ENCODE assay signal across 1 cellular context in the genomic region with DNA sequence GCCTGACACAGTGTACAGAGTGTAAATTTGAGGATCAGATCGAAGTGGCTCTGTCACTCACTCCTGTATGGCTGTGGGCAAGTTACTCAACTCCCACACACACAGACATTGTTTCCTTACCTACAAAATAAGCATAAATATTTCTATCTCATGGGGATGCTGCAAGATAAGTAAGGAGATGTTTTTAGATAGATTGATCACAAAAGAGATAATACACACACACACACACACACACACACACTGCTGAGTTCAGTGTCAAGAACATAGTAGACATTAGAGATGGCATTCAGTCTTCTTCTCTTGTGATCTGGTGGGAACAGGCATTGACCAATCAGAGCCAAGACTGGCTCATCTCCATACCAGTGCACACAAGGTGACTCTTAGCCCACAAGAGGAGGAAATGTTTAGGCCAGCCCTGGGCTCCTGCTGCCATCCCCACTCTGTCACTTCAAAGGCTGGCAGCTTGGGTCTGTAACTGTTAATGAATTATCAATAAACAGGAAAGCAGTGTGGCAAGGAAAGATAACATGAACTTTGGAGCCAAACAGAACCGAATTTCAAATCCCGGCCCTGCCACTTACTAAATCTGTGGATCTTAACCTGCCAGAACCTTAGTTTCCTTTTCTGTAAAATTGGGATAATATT.
A peak's percentile ranks its signal among the peaks of the same experiment; 100 is the strongest.
TF ChIP-seq lines count a peak whose summit lies in the region.

No MANE protein-coding gene starts in this region.

TF ChIP-seq in HepG2, 621 proteins besides CTCF, POLR2A, EP300 and RAD21 (continued from another document):
- peak; percentile 76 for TF ChIP-seq SOX13 (IDR thresholded peaks at IDR 0.05)
- TF ChIP-seq SOX13 (CRISPR knock-in tag; conservative IDR thresholded peaks at IDR 0.05 in 1 of 2, IDR thresholded peaks at IDR 0.05 in 1 of 2) = peak in 1 of 2 experiments; percentile 90; a peak in 2 of 4 replicates
- peak; percentile 69; the same call in 1 of the 2 replicates for TF ChIP-seq NAIF1 (CRISPR knock-in tag; IDR thresholded peaks at IDR 0.05; ENCODE audit: borderline replicate concordance)
- TF ChIP-seq, protein P1, sequence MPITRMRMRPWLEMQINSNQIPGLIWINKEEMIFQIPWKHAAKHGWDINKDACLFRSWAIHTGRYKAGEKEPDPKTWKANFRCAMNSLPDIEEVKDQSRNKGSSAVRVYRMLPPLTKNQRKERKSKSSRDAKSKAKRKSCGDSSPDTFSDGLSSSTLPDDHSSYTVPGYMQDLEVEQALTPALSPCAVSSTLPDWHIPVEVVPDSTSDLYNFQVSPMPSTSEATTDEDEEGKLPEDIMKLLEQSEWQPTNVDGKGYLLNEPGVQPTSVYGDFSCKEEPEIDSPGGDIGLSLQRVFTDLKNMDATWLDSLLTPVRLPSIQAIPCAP (CRISPR knock-in tag; IDR thresholded peaks at IDR 0.05; ENCODE audit: low read depth) = peak; percentile 52; the same call in 1 of the 2 replicates
- peak; percentile 48; the same call in 1 of the 2 replicates for TF ChIP-seq ZFY (CRISPR knock-in tag; IDR thresholded peaks at IDR 0.05)
- peak; percentile 64; the same call in 1 of the 2 replicates for TF ChIP-seq ZBTB2 (CRISPR knock-in tag; IDR thresholded peaks at IDR 0.05; ENCODE audit: low read depth)
- peak; percentile 56 for TF ChIP-seq POGZ (CRISPR knock-in tag; IDR thresholded peaks at IDR 0.05)
- TF ChIP-seq, protein P2, sequence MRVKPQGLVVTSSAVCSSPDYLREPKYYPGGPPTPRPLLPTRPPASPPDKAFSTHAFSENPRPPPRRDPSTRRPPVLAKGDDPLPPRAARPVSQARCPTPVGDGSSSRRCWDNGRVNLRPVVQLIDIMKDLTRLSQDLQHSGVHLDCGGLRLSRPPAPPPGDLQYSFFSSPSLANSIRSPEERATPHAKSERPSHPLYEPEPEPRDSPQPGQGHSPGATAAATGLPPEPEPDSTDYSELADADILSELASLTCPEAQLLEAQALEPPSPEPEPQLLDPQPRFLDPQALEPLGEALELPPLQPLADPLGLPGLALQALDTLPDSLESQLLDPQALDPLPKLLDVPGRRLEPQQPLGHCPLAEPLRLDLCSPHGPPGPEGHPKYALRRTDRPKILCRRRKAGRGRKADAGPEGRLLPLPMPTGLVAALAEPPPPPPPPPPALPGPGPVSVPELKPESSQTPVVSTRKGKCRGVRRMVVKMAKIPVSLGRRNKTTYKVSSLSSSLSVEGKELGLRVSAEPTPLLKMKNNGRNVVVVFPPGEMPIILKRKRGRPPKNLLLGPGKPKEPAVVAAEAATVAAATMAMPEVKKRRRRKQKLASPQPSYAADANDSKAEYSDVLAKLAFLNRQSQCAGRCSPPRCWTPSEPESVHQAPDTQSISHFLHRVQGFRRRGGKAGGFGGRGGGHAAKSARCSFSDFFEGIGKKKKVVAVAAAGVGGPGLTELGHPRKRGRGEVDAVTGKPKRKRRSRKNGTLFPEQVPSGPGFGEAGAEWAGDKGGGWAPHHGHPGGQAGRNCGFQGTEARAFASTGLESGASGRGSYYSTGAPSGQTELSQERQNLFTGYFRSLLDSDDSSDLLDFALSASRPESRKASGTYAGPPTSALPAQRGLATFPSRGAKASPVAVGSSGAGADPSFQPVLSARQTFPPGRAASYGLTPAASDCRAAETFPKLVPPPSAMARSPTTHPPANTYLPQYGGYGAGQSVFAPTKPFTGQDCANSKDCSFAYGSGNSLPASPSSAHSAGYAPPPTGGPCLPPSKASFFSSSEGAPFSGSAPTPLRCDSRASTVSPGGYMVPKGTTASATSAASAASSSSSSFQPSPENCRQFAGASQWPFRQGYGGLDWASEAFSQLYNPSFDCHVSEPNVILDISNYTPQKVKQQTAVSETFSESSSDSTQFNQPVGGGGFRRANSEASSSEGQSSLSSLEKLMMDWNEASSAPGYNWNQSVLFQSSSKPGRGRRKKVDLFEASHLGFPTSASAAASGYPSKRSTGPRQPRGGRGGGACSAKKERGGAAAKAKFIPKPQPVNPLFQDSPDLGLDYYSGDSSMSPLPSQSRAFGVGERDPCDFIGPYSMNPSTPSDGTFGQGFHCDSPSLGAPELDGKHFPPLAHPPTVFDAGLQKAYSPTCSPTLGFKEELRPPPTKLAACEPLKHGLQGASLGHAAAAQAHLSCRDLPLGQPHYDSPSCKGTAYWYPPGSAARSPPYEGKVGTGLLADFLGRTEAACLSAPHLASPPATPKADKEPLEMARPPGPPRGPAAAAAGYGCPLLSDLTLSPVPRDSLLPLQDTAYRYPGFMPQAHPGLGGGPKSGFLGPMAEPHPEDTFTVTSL (CRISPR knock-in tag; IDR thresholded peaks at IDR 0.05; ENCODE audit: borderline replicate concordance) = peak; percentile 98
- TF ChIP-seq ZNF552 (CRISPR knock-in tag; IDR thresholded peaks at IDR 0.05; ENCODE audit: borderline replicate concordance) = peak; percentile 72; the same call in 1 of the 2 replicates
- no peak for TF ChIP-seq STAT5B (CRISPR knock-in tag; IDR thresholded peaks at IDR 0.05)
- TF ChIP-seq ZHX1 (CRISPR knock-in tag; IDR thresholded peaks at IDR 0.05; ENCODE audit: low read depth) = 0 out of 2 replicates have a peak, but pooled peaks have one; percentile 52
- no peak for TF ChIP-seq TP53 (CRISPR knock-in tag; conservative IDR thresholded peaks at IDR 0.05)
- TF ChIP-seq ZNF572 (CRISPR knock-in tag; IDR thresholded peaks at IDR 0.05) = no peak
- TF ChIP-seq, protein P3, sequence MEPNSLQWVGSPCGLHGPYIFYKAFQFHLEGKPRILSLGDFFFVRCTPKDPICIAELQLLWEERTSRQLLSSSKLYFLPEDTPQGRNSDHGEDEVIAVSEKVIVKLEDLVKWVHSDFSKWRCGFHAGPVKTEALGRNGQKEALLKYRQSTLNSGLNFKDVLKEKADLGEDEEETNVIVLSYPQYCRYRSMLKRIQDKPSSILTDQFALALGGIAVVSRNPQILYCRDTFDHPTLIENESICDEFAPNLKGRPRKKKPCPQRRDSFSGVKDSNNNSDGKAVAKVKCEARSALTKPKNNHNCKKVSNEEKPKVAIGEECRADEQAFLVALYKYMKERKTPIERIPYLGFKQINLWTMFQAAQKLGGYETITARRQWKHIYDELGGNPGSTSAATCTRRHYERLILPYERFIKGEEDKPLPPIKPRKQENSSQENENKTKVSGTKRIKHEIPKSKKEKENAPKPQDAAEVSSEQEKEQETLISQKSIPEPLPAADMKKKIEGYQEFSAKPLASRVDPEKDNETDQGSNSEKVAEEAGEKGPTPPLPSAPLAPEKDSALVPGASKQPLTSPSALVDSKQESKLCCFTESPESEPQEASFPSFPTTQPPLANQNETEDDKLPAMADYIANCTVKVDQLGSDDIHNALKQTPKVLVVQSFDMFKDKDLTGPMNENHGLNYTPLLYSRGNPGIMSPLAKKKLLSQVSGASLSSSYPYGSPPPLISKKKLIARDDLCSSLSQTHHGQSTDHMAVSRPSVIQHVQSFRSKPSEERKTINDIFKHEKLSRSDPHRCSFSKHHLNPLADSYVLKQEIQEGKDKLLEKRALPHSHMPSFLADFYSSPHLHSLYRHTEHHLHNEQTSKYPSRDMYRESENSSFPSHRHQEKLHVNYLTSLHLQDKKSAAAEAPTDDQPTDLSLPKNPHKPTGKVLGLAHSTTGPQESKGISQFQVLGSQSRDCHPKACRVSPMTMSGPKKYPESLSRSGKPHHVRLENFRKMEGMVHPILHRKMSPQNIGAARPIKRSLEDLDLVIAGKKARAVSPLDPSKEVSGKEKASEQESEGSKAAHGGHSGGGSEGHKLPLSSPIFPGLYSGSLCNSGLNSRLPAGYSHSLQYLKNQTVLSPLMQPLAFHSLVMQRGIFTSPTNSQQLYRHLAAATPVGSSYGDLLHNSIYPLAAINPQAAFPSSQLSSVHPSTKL (CRISPR knock-in tag; IDR thresholded peaks at IDR 0.05) = peak; percentile 96
- no peak for TF ChIP-seq ZNF468 (CRISPR knock-in tag; IDR thresholded peaks at IDR 0.05)
